21 cellular contexts compared by ENCODE assay signal in genomic region chr3:14110699-14111098, GRCh38.
"Had no signal": no experiment of that assay in that cellular context is flagged by ENCODE, and none has a peak within 500 bp of the region (broad histone marks: within the 10 kb centered on the region; RNA-seq: fewer than 3 reads in every experiment).

No MANE protein-coding gene starts in this region.

- DNase-seq: cerebellar nuclear complex; cortex of kidney; effector memory CD8-positive, alpha-beta T cell; hypothalamus; left ventricle myocardium superior; lower lobe of right lung; naive thymus-derived CD8-positive, alpha-beta T cell; nephron progenitor cell; nucleus accumbens; sigmoid colon; spleen; stimulated activated CD4-positive, alpha-beta T cell treated with anti-CD3 and anti-CD28 coated beads, Interleukin-4, amount 100 ng/mL, for 4 hours; upper lobe of left lung had no signal

- H3K9me3 Mint-ChIP-seq: effector memory CD8-positive, alpha-beta T cell; naive thymus-derived CD8-positive, alpha-beta T cell; nephron progenitor cell; stimulated activated memory B cell treated with anti-CD40 and anti-IgM and Interleukin-4, amounts not matched to agents 10 μg/mL and 1 μg/mL and 100 μg/mL, for 72 hours; stimulated activated naive CD8-positive, alpha-beta T cell treated with anti-CD3 and anti-CD28 coated beads, Interleukin-15, Interleukin-2, amounts not matched to agents 100 ng/mL and 50 ng/mL, for 24 hours had no signal

- ATAC-seq: effector memory CD8-positive, alpha-beta T cell; left ventricle myocardium superior; lower lobe of right lung; naive thymus-derived CD8-positive, alpha-beta T cell; stimulated activated memory B cell treated with anti-CD40 and anti-IgM and Interleukin-4, amounts not matched to agents 10 μg/mL and 1 μg/mL and 100 μg/mL, for 72 hours had no signal

- H3K27me3 Mint-ChIP-seq: effector memory CD8-positive, alpha-beta T cell; naive thymus-derived CD8-positive, alpha-beta T cell; stimulated activated memory B cell treated with anti-CD40 and anti-IgM and Interleukin-4, amounts not matched to agents 10 μg/mL and 1 μg/mL and 100 μg/mL, for 72 hours; stimulated activated naive CD8-positive, alpha-beta T cell treated with anti-CD3 and anti-CD28 coated beads, Interleukin-15, Interleukin-2, amounts not matched to agents 100 ng/mL and 50 ng/mL, for 24 hours had no signal

- H3K27ac Mint-ChIP-seq: effector memory CD8-positive, alpha-beta T cell; stimulated activated memory B cell treated with anti-CD40 and anti-IgM and Interleukin-4, amounts not matched to agents 10 μg/mL and 1 μg/mL and 100 μg/mL, for 72 hours; stimulated activated naive CD8-positive, alpha-beta T cell treated with anti-CD3 and anti-CD28 coated beads, Interleukin-15, Interleukin-2, amounts not matched to agents 100 ng/mL and 50 ng/mL, for 24 hours had no signal

- H3K4me3 ChIP-seq: lower lobe of right lung, sigmoid colon, skin epidermis, spleen, thoracic aorta, tibial nerve, upper lobe of left lung had no signal

- H3K27ac ChIP-seq: lower lobe of right lung, sigmoid colon, skin epidermis, spleen, thoracic aorta, tibial nerve, upper lobe of left lung had no signal

- H3K27me3 ChIP-seq: sigmoid colon, spleen, tibial nerve, upper lobe of left lung had no signal

- H3K4me1 Mint-ChIP-seq: nephron progenitor cell; stimulated activated memory B cell treated with anti-CD40 and anti-IgM and Interleukin-4, amounts not matched to agents 10 μg/mL and 1 μg/mL and 100 μg/mL, for 72 hours had no signal

- H3K4me3 Mint-ChIP-seq: effector memory CD8-positive, alpha-beta T cell; naive thymus-derived CD8-positive, alpha-beta T cell; nephron progenitor cell; stimulated activated memory B cell treated with anti-CD40 and anti-IgM and Interleukin-4, amounts not matched to agents 10 μg/mL and 1 μg/mL and 100 μg/mL, for 72 hours; stimulated activated naive CD8-positive, alpha-beta T cell treated with anti-CD3 and anti-CD28 coated beads, Interleukin-15, Interleukin-2, amounts not matched to agents 100 ng/mL and 50 ng/mL, for 24 hours had no signal

- H3K9me3 ChIP-seq: lower lobe of right lung, sigmoid colon, spleen, thoracic aorta, tibial nerve, upper lobe of left lung had no signal

- FAIRE-seq: endometrium, frontal cortex, urothelium cell line had no signal

- H3K4me1 ChIP-seq: lower lobe of right lung, sigmoid colon, spleen, tibial nerve, upper lobe of left lung had no signal
